Comparison of ENCODE assay signal across 17 cellular contexts in genomic region chr11:980438-981365, GRCh38. TPM values are rescaled to one million over a fixed set of nuclear protein-coding genes. Genes with fewer than 3 reads are reported as not detected.
DNase-seq lines count a peak whose midpoint lies in the region; ATAC-seq and TF ChIP-seq lines count a peak whose summit lies in the region.
"Had no signal": no experiment of that assay in that cellular context is flagged by ENCODE, and none has a peak within 500 bp of the region (broad histone marks: within the 10 kb centered on the region; RNA-seq: fewer than 3 reads in every experiment).

No MANE protein-coding gene starts in this region.

- H3K4me3 ChIP-seq in Caco-2 (ENCODE audit: low read depth, low read length), result no peak overlapping the region
- no peak overlapping the region for H3K4me3 ChIP-seq in PC-3 (ENCODE audit: low read length)
- H3K4me3 ChIP-seq in fibroblast of mammary gland (ENCODE audit: control insufficient read depth, low read depth, low read length), result no peak overlapping the region
- H3K4me3 ChIP-seq in trophoblast cell (ENCODE audit: low read depth, low read length), result no peak overlapping the region
- no peak overlapping the region for H3K4me3 ChIP-seq in brain microvascular endothelial cell (ENCODE audit: low read depth, low read length)
- no peak overlapping the region for H3K4me3 ChIP-seq in Peyer's patch
- H3K4me3 ChIP-seq: prostate gland had no signal

- no peak overlapping the region for H3K18ac ChIP-seq in trophoblast cell (ENCODE audit: low read length)

- H4K20me1 ChIP-seq in PC-3 (ENCODE audit: low read length), result no peaks in the 10 kb centered on the region

- H3K27ac Mint-ChIP-seq in Caco-2 (ENCODE audit: unreplicated experiment), result no peak overlapping the region
- H3K27ac Mint-ChIP-seq: CD4-positive, alpha-beta T cell had no signal

- H3K27ac ChIP-seq in PC-3 (ENCODE audit: low read length) (no peak overlapping the region), trophoblast cell (ENCODE audit: low read depth, low read length) (no peak overlapping the region), brain microvascular endothelial cell (no peak overlapping the region), Peyer's patch (no peak overlapping the region)

- peak; percentile 27; the same call in 1 of the 2 replicates for ATAC-seq in PC-3
- ATAC-seq: activated T-cell treated with anti-CD3 and anti-CD28 coated beads, Interleukin-2, amount 50 U/mL, for 4 hours had no signal

- H3K4me2 ChIP-seq in PC-3 (ENCODE audit: low read length) (no peak overlapping the region), trophoblast cell (ENCODE audit: low read length) (no peak overlapping the region)

- no peak overlapping the region for H2AK5ac ChIP-seq in trophoblast cell (ENCODE audit: low read length)

- no peak overlapping the region for H2BK120ac ChIP-seq in trophoblast cell (ENCODE audit: insufficient read depth, low read length, poor library complexity)

- no peak overlapping the region for H3K23ac ChIP-seq in trophoblast cell (ENCODE audit: low read length)

- H2AFZ ChIP-seq in PC-3 (ENCODE audit: low read length), result no peak overlapping the region
- H2AFZ ChIP-seq in trophoblast cell (ENCODE audit: insufficient read depth, low read length, poor library complexity), result no peak overlapping the region

- no peak overlapping the region for H3K14ac ChIP-seq in trophoblast cell (ENCODE audit: low read length)

- peaks cover 2% of the 10 kb centered on the region for H3K36me3 ChIP-seq in Caco-2 (ENCODE audit: control insufficient read depth, insufficient read depth, low read length)
- H3K36me3 ChIP-seq in PC-3 (ENCODE audit: low read depth, low read length), result peaks cover 16% of the 10 kb centered on the region; the same call in 1 of the 2 replicates
- peaks cover 55 to 62% of the 10 kb centered on the region in 2 experiments for H3K36me3 ChIP-seq in trophoblast cell (ENCODE audit: control insufficient read depth in 1 of 2, insufficient read depth in 2 of 2, low read length in 2 of 2)
- H3K36me3 ChIP-seq in brain microvascular endothelial cell (replicated peaks), result peaks cover 42% of the 10 kb centered on the region
- H3K36me3 ChIP-seq in Peyer's patch, result peaks cover 0 to 82% (median 0%) of the 10 kb centered on the region in 3 donors

- H3K4me1 Mint-ChIP-seq in Caco-2 (ENCODE audit: low read depth, unreplicated experiment), result no peaks in the 10 kb centered on the region

- WGBS in trophoblast cell (ENCODE audit: extremely low coverage, insufficient coverage, insufficient read length), result no CpG with 5 or more reads among the region's 26 CpGs

- no peak overlapping the region for H3K4ac ChIP-seq in trophoblast cell (ENCODE audit: low read depth, low read length)

- H3K27me3 Mint-ChIP-seq in Caco-2 (ENCODE audit: insufficient read depth, unreplicated experiment), result no peaks in the 10 kb centered on the region
- H3K27me3 Mint-ChIP-seq: CD4-positive, alpha-beta T cell had no signal

- BruUV-seq in Caco-2 (replicated peaks; lab: Mats Ljungman, UMichigan) (no TSS peak), PC-3 (replicated peaks; lab: Mats Ljungman, UMichigan) (no TSS peak)

- H2BK12ac ChIP-seq in trophoblast cell (ENCODE audit: low read length), result no peak overlapping the region

- no peaks in the 10 kb centered on the region for H3K79me2 ChIP-seq in PC-3 (ENCODE audit: low read length)
- H3K79me2 ChIP-seq in trophoblast cell (ENCODE audit: control insufficient read depth, insufficient read depth, low read length, poor library complexity), result no peaks in the 10 kb centered on the region

- H4K12ac ChIP-seq in trophoblast cell (ENCODE audit: low read depth, low read length), result no peak overlapping the region

- no peaks in the 10 kb centered on the region for H3K4me1 ChIP-seq in Caco-2
- H3K4me1 ChIP-seq in PC-3 (ENCODE audit: insufficient read depth, low read length), result no peaks in the 10 kb centered on the region
- H3K4me1 ChIP-seq in trophoblast cell (ENCODE audit: control insufficient read depth in 1 of 2, insufficient read depth in 2 of 2, low read length in 2 of 2), result no peaks in the 10 kb centered on the region
- H3K4me1 ChIP-seq in Peyer's patch, result no peaks in the 10 kb centered on the region

- intact Hi-C loops in Caco-2 (cut with micrococcal nuclease; ENCODE audit: unreplicated experiment), result loop anchor here (10.0 kb wide), 1 partner anchor 64 kb away; no protein-coding TSS in a partner anchor
- intact Hi-C loops in PC-3 (cut with micrococcal nuclease), result no loop called here

- H4K8ac ChIP-seq in trophoblast cell (ENCODE audit: low read depth, low read length), result no peak overlapping the region

- in situ Hi-C loops in brain microvascular endothelial cell (cut with HindIII; ENCODE audit: low pct_ligation_motif_present, low sequenced_read_pairs), result no loop called here

- H2BK5ac ChIP-seq in trophoblast cell (ENCODE audit: low read depth, low read length, poor library complexity), result no peak overlapping the region

- no peaks in the 10 kb centered on the region for H3K79me1 ChIP-seq in trophoblast cell (ENCODE audit: low read length)

- no peaks in the 10 kb centered on the region for H3K9me3 Mint-ChIP-seq in Caco-2 (ENCODE audit: unreplicated experiment)
- H3K9me3 Mint-ChIP-seq: activated T-cell treated with anti-CD3 and anti-CD28 coated beads, Interleukin-2, amount 50 U/mL, for 4 hours; CD4-positive, alpha-beta T cell had no signal

- DNase-seq in Caco-2 (peak in 1 of 2 experiments; percentile 42), PC-3 (no peak), fibroblast of mammary gland (ENCODE audit: low read depth) (peak; percentile 33), trophoblast cell (peak; percentile 64 to 72), brain microvascular endothelial cell (no peak), NCI-H748 treated with DMSO at 0.1 percent for 48 hours (lab: John Stamatoyannopoulos, UW) (no peak), Peyer's patch (no peak)
- DNase-seq in activated CD8-positive, alpha-beta memory T cell treated with anti-CD3 and anti-CD28 coated beads, Interleukin-2, amount 50 U/mL, for 48 hours, result no peak
- DNase-seq: activated CD4-positive, alpha-beta T cell treated with anti-CD3 and anti-CD28 coated beads for 48 hours; activated T-cell treated with anti-CD3 and anti-CD28 coated beads, Interleukin-2, amount 50 U/mL, for 4 hours; amniotic stem cell; CD4-positive, alpha-beta T cell; NCI-H146; NCI-H526 had no signal

- CTCF ChIA-PET in Caco-2 (lab: Charles Lee) (no interaction called here), PC-3 (lab: Charles Lee) (no interaction called here)

- TF ChIP-seq POLR2A in Peyer's patch (IDR thresholded peaks at IDR 0.05), result no peak

- peaks cover 78% of the 10 kb centered on the region for H3K36me3 Mint-ChIP-seq in Caco-2 (ENCODE audit: insufficient read depth, unreplicated experiment)

- no peak overlapping the region for H4K91ac ChIP-seq in trophoblast cell (ENCODE audit: low read depth, low read length)

- TF ChIP-seq CTCF in Caco-2 (IDR thresholded peaks at IDR 0.05; ENCODE audit: insufficient read depth in 1 of 2, low read depth in 1 of 2, low read length in 1 of 2, severe bottlenecking in 1 of 2, unreplicated experiment in 1 of 2) (peak; percentile 30 to 47), PC-3 (conservative IDR thresholded peaks at IDR 0.05; ENCODE audit: low read depth, low read length) (peak; percentile 17; the same call in 1 of the 2 replicates), fibroblast of mammary gland (conservative IDR thresholded peaks at IDR 0.05; ENCODE audit: control insufficient read depth, insufficient read depth, low read depth, low read length) (peak; percentile 4), brain microvascular endothelial cell (IDR thresholded peaks at IDR 0.05; ENCODE audit: low read depth, low read length, missing control alignments) (no peak), Peyer's patch (IDR thresholded peaks at IDR 0.05) (no peak)

- H3K9ac ChIP-seq in PC-3 (ENCODE audit: low read length) (no peak overlapping the region), trophoblast cell (ENCODE audit: low read length) (no peak overlapping the region)

- POLR2A ChIA-PET in Caco-2 (lab: Charles Lee) (no interaction called here), PC-3 (lab: Charles Lee; ENCODE audit: unreplicated experiment) (no interaction called here)

- no peaks in the 10 kb centered on the region for H3K9me2 ChIP-seq in PC-3 (replicated peaks; ENCODE audit: low read length)

- H3K9me3 ChIP-seq in Caco-2 (no peaks in the 10 kb centered on the region), PC-3 (ENCODE audit: low read length) (no peaks in the 10 kb centered on the region), trophoblast cell (ENCODE audit: insufficient read depth, low read depth, low read length) (no peaks in the 10 kb centered on the region), Peyer's patch (no peaks in the 10 kb centered on the region)
- H3K9me3 ChIP-seq: prostate gland had no signal

- H3K27me3 ChIP-seq in Caco-2 (replicated peaks; ENCODE audit: control insufficient read depth, insufficient read depth, low read length) (no peaks in the 10 kb centered on the region), PC-3 (ENCODE audit: low read length) (no peaks in the 10 kb centered on the region), trophoblast cell (ENCODE audit: insufficient read depth, low read length) (no peaks in the 10 kb centered on the region), brain microvascular endothelial cell (replicated peaks) (no peaks in the 10 kb centered on the region), Peyer's patch (no peaks in the 10 kb centered on the region)

- H3K4me3 Mint-ChIP-seq in Caco-2 (ENCODE audit: unreplicated experiment), result no peak overlapping the region
- H3K4me3 Mint-ChIP-seq: activated T-cell treated with anti-CD3 and anti-CD28 coated beads, Interleukin-2, amount 50 U/mL, for 4 hours; CD4-positive, alpha-beta T cell had no signal

- H3F3A ChIP-seq in PC-3 (ENCODE audit: low read length, unreplicated experiment), result no peaks in the 10 kb centered on the region

RNA-seq across cellular contexts. Expression of gene AP2A2, which starts 55.0 kb away (rescaled TPM):
- total RNA-seq in Caco-2 (2022), result 122 and 130 TPM in 2 replicates
- total RNA-seq in PC-3 (2014; rRNA removed), result 29.6 and 42.8 TPM in 2 replicates
- polyA plus RNA-seq in trophoblast cell (2013), result 56.6 and 65.3 TPM in 2 replicates
- 100 to 1,000 TPM; 103 to 383 (median 136) TPM for total RNA-seq in Peyer's patch

RNA-seq across cellular contexts. Expression of gene MUC6, which starts 55.8 kb away (rescaled TPM):
- total RNA-seq in Caco-2 (2022) (not detected in 2 replicates), PC-3 (2014; rRNA removed) (0.18 and 0.23 TPM in 2 replicates), Peyer's patch (not detected)
- polyA plus RNA-seq in trophoblast cell (2013), result 0.01 and 0.04 TPM in 2 replicates
- total RNA-seq: CD4-positive, alpha-beta T cell; fibroblast of villous mesenchyme; T-helper 1 cell treated with Interleukin-12 subunit alpha and Interleukin-12 subunit beta and Interleukin-4 antibody, amounts not matched to agents 30 ng/mL and 1 ng/mL, for 36 hours had no signal

Comparison
In these comparisons a context has a peak if more than half of its experiments do, and no peak if none do; other contexts are left out.
1. DNase-seq: peak in fibroblast of mammary gland (single experiment) and trophoblast cell (2 of 2); none in PC-3 (single experiment), brain microvascular endothelial cell (single experiment), activated CD8-positive, alpha-beta memory T cell treated with anti-CD3 and anti-CD28 coated beads, Interleukin-2, amount 50 U/mL, for 48 hours (single experiment), NCI-H748 treated with DMSO at 0.1 percent for 48 hours (single experiment) and Peyer's patch (0 of 3).
2. CTCF ChIP-seq: peak in Caco-2 (2 of 2), PC-3 (single experiment) and fibroblast of mammary gland (single experiment); none in brain microvascular endothelial cell (single experiment) and Peyer's patch (0 of 6).